Comparison of ENCODE assay signal across 15 cellular contexts in genomic region chr2:37780097-37780676, GRCh38.
DNase-seq lines count a peak whose midpoint lies in the region; TF ChIP-seq lines count a peak whose summit lies in the region.
"Had no signal": no experiment of that assay in that cellular context is flagged by ENCODE, and none has a peak within 500 bp of the region (broad histone marks: within the 10 kb centered on the region; RNA-seq: fewer than 3 reads in every experiment).

No MANE protein-coding gene starts in this region.

- H3K36me3 ChIP-seq in stomach, result no peaks in the 10 kb centered on the region
- H3K36me3 ChIP-seq: heart right ventricle had no signal

- H3K9me3 ChIP-seq in stomach, result no peaks in the 10 kb centered on the region
- H3K9me3 ChIP-seq: heart right ventricle, mucosa of descending colon had no signal

- POLR2A ChIA-PET in RWPE1 (lab: Yijun Ruan, JAX; ENCODE audit: low non-redundant PET), result no interaction called here

- 52 to 90% (median 80%) methylated on average over 2 of the region's 2 CpGs for WGBS in stomach, 5 donors

- no peaks in the 10 kb centered on the region for H3K27me3 ChIP-seq in stomach
- H3K27me3 ChIP-seq: heart right ventricle had no signal

- H3K4me1 ChIP-seq in stomach, result peaks cover 0 to 46% (median 21%) of the 10 kb centered on the region in 4 donors

- CTCF ChIA-PET in RWPE1 (lab: Yijun Ruan, JAX), result interaction anchor here (0.6 to 1.2 kb wide), 2 partner anchors 30 to 52 kb away, joined by 3 read pairs; no protein-coding TSS in a partner anchor

- no peak for TF ChIP-seq POLR2A in stomach (IDR thresholded peaks at IDR 0.05)

- no peak for TF ChIP-seq EP300 in stomach (IDR thresholded peaks at IDR 0.05)

- no peak for TF ChIP-seq CTCF in RWPE1 (conservative IDR thresholded peaks at IDR 0.05; ENCODE audit: low read depth)
- no peak for TF ChIP-seq CTCF in fibroblast of mammary gland (conservative IDR thresholded peaks at IDR 0.05; ENCODE audit: control insufficient read depth, insufficient read depth, low read depth, low read length)
- no peak for TF ChIP-seq CTCF in stomach (IDR thresholded peaks at IDR 0.05)

- no peak overlapping the region for H3K4me3 ChIP-seq in fibroblast of mammary gland (ENCODE audit: control insufficient read depth, low read depth, low read length)
- no peak overlapping the region for H3K4me3 ChIP-seq in stomach
- H3K4me3 ChIP-seq: heart right ventricle, mucosa of descending colon had no signal

- H3K27ac ChIP-seq in RWPE1 (peak overlapping the region; percentile 19; the same call in 1 of the 2 replicates), stomach (peak overlapping the region in 4 of 5 donors; percentile 10 to 62 (median 38)), caudate nucleus (ENCODE audit: low read depth, low read length) (no peak overlapping the region)

- intact Hi-C loops in stomach (cut with DNase I; ENCODE audit: low total_unique reads), result no loop called here

- DNase-seq in GM03348 (ENCODE audit: low spot score) (peak; percentile 22), RWPE1 (ENCODE audit: low spot score) (no peak), fibroblast of mammary gland (ENCODE audit: low read depth) (peak; percentile 52), stomach (no peak), NCI-H187 (lab: John Stamatoyannopoulos, UW) (no peak), caudate nucleus (lab: John Stamatoyannopoulos, UW) (no peak), anterior cingulate cortex (lab: John Stamatoyannopoulos, UW) (no peak)
- DNase-seq: activated CD4-positive, CD25-positive, alpha-beta regulatory T cell; CD4-positive, alpha-beta memory T cell; cerebellar nuclear complex; GOT3; heart right ventricle; kidney glomerular epithelial cell; mucosa of descending colon; stimulated activated CD4-positive, alpha-beta T cell treated with anti-CD3 and anti-CD28 coated beads, Interleukin-15, amount 100 ng/mL, for 24 hours had no signal

Comparison
In these comparisons a context has a peak if more than half of its experiments do, and no peak if none do; other contexts are left out.
1. DNase-seq: peak in GM03348 (single experiment) and fibroblast of mammary gland (single experiment); none in RWPE1 (single experiment), stomach (single experiment), NCI-H187 (0 of 2), caudate nucleus (0 of 61) and anterior cingulate cortex (0 of 58).